10 cellular contexts compared by ENCODE assay signal in the genomic region with DNA sequence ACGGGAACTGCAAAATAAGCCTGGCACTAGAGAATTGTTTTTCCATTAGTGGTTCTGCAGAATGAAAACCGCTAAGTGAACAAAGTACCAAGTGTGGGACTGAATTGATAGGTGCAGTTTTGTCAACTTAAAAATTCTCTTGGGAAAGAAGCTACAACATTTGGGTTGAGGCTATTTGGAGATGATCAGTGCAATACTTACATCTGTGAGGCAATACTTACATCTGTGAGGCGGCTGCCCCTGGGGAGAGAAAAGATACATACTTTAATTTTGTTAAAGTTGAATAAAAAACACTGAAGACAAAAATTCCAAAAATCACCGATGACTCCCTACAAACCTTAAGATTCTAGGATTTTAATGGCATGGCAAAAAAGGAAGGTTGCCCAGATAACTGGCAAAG. TPM values are rescaled to one million over a fixed set of nuclear protein-coding genes. Genes with fewer than 3 reads are reported as not detected.
A peak's percentile ranks its signal among the peaks of the same experiment; 100 is the strongest.
DNase-seq lines count a peak whose midpoint lies in the region; ATAC-seq and TF ChIP-seq lines count a peak whose summit lies in the region.
"Had no signal": no experiment of that assay in that cellular context is flagged by ENCODE, and none has a peak within 500 bp of the region (broad histone marks: within the 10 kb centered on the region; RNA-seq: fewer than 3 reads in every experiment).

No MANE protein-coding gene starts in this region.

- H2BK12ac ChIP-seq in neuronal stem cell (ENCODE audit: low read length): no peak overlapping the region

- CTCF ChIA-PET in CD4-positive, alpha-beta T cell (lab: Charles Lee): interaction anchor here (1.1 kb wide), 1 partner anchor 40 kb away, joined by 3 read pairs; no protein-coding TSS in a partner anchor

- peaks cover 4% of the 10 kb centered on the region for H3K79me1 ChIP-seq in neuronal stem cell (ENCODE audit: low read depth, low read length)

- H3K14ac ChIP-seq in neuronal stem cell (ENCODE audit: low read length): no peak overlapping the region

- no peaks in the 10 kb centered on the region for H3K36me3 ChIP-seq in endocrine pancreas (ENCODE audit: control insufficient read depth, insufficient read depth, low read length)
- H3K36me3 ChIP-seq in osteoblast (ENCODE audit: insufficient read depth, low read length): peaks cover 6% of the 10 kb centered on the region
- peaks cover 10% of the 10 kb centered on the region in 2 donors for H3K36me3 ChIP-seq in neuronal stem cell (replicated peaks in 1 of 2; ENCODE audit: control insufficient read depth in 2 of 2, insufficient read depth in 2 of 2, low read length in 2 of 2)

- POLR2A ChIA-PET in CD4-positive, alpha-beta T cell (lab: Charles Lee): interaction anchor here (0.9 to 2.9 kb wide), 2 partner anchors 259 to 325 kb away, joined by 3 to 6 read pairs; partner anchors contain the start of gene TRAPPC10

- no peaks in the 10 kb centered on the region for H3K27me3 ChIP-seq in CD4-positive, alpha-beta T cell (ENCODE audit: control insufficient read depth, insufficient read depth, low read length)
- H3K27me3 ChIP-seq in endocrine pancreas (ENCODE audit: control insufficient read depth, insufficient read depth, low read length) (no peaks in the 10 kb centered on the region), osteoblast (ENCODE audit: insufficient read depth, low read length) (no peaks in the 10 kb centered on the region), neuronal stem cell (ENCODE audit: control insufficient read depth in 3 of 3, insufficient read depth in 3 of 3, low read depth in 1 of 3, low read length in 3 of 3) (peaks cover 0 to 2% (median 0%) of the 10 kb centered on the region in 3 experiments)

- no peaks in the 10 kb centered on the region for H3K9me3 Mint-ChIP-seq in CD4-positive, alpha-beta T cell

- no peak overlapping the region for H2BK120ac ChIP-seq in neuronal stem cell (ENCODE audit: low read depth, low read length)

- no peak overlapping the region for H2BK15ac ChIP-seq in neuronal stem cell (ENCODE audit: low read length)

- no peaks in the 10 kb centered on the region for H3K79me2 ChIP-seq in osteoblast (ENCODE audit: insufficient read depth, low read length)

- H3K4ac ChIP-seq in neuronal stem cell (ENCODE audit: low read length): no peak overlapping the region

- H4K91ac ChIP-seq in neuronal stem cell (ENCODE audit: low read depth, low read length, poor library complexity): no peak overlapping the region

- H3K9ac ChIP-seq in endocrine pancreas (ENCODE audit: control insufficient read depth, insufficient read depth, low read length) (peak overlapping the region; percentile 71), neuronal stem cell (ENCODE audit: low read depth, low read length, poor library complexity) (no peak overlapping the region)

- intact Hi-C loops in CD4-positive, alpha-beta T cell (cut with DNase I, micrococcal nuclease): loop anchor here in 1 of 2 experiments (2.0 to 10.0 kb wide), 6 partner anchors 37 to 1463 kb away; partner anchors contain the start of genes PFKL, PTTG1IP, SUMO3 and WDR4
- intact Hi-C loops in left colon (cut with DNase I, micrococcal nuclease): no loop called here

- H3K27me3 Mint-ChIP-seq in CD4-positive, alpha-beta T cell: no peaks in the 10 kb centered on the region

- peaks cover 3% of the 10 kb centered on the region for H4K20me1 ChIP-seq in osteoblast (ENCODE audit: insufficient read depth, low read length)

- H3K36me3 Mint-ChIP-seq in CD4-positive, alpha-beta T cell (ENCODE audit: low read depth): peaks cover 32% of the 10 kb centered on the region

- no peak for DNase-seq in CD4-positive, alpha-beta T cell
- peak; percentile 34 for DNase-seq in NB4 (ENCODE audit: low read depth)
- peak; percentile 74 for DNase-seq in osteoblast (ENCODE audit: insufficient read length, low spot score, missing footprints)
- DNase-seq in HT-29 (ENCODE audit: low spot score): no peak
- no peak for DNase-seq in neuronal stem cell (ENCODE audit: low spot score)
- no peak for DNase-seq in CD1c-positive myeloid dendritic cell (ENCODE audit: extremely low spot score)
- no peak for DNase-seq in left colon
- DNase-seq: NCI-H2171 had no signal

- H3K4me1 Mint-ChIP-seq in CD4-positive, alpha-beta T cell (ENCODE audit: low read depth): peaks cover 25% of the 10 kb centered on the region

- no peak overlapping the region for H4K8ac ChIP-seq in neuronal stem cell (ENCODE audit: low read depth, low read length)

- H3K4me3 Mint-ChIP-seq in CD4-positive, alpha-beta T cell: peak overlapping the region; percentile 91

- WGBS in neuronal stem cell (ENCODE audit: extremely low coverage in 2 of 2, insufficient read length in 2 of 2, insufficient replicate concordance in 1 of 2), 2 donors: no CpG with 5 or more reads among the region's 4 CpGs

- no peaks in the 10 kb centered on the region for H3K9me3 ChIP-seq in CD4-positive, alpha-beta T cell (ENCODE audit: control insufficient read depth, low read length)
- no peaks in the 10 kb centered on the region for H3K9me3 ChIP-seq in endocrine pancreas (ENCODE audit: control insufficient read depth, low read length)
- H3K9me3 ChIP-seq in osteoblast (ENCODE audit: low read depth, low read length): no peaks in the 10 kb centered on the region
- no peaks in the 10 kb centered on the region for H3K9me3 ChIP-seq in neuronal stem cell (replicated peaks in 1 of 2; ENCODE audit: control insufficient read depth in 2 of 2, insufficient read depth in 1 of 2, low read depth in 1 of 2, low read length in 2 of 2)

- TF ChIP-seq CTCF in CD4-positive, alpha-beta T cell (IDR thresholded peaks at IDR 0.05): no peak
- TF ChIP-seq CTCF in NB4 (IDR thresholded peaks at IDR 0.05; ENCODE audit: low read depth, low read length) (no peak), osteoblast (IDR thresholded peaks at IDR 0.05; ENCODE audit: extremely low read depth, low read depth, low read length) (no peak)

- no peak overlapping the region for H3K4me3 ChIP-seq in NB4 (ENCODE audit: low read depth, low read length)
- no peak overlapping the region for H3K4me3 ChIP-seq in endocrine pancreas (ENCODE audit: control insufficient read depth, insufficient read depth, low read length)
- H3K4me3 ChIP-seq in osteoblast (ENCODE audit: insufficient read depth, low read length): no peak overlapping the region
- no peak overlapping the region for H3K4me3 ChIP-seq in neuronal stem cell (ENCODE audit: low read length in 2 of 2)

- H3K27ac Mint-ChIP-seq in CD4-positive, alpha-beta T cell: peak overlapping the region; percentile 93

- no peak overlapping the region for H3K27ac ChIP-seq in CD4-positive, alpha-beta T cell (ENCODE audit: low read depth, low read length)
- H3K27ac ChIP-seq in osteoblast (ENCODE audit: low read depth, low read length): no peak overlapping the region
- H3K27ac ChIP-seq in neuronal stem cell (replicated peaks; ENCODE audit: low read length): no peak overlapping the region

- no peak overlapping the region for H2AK5ac ChIP-seq in neuronal stem cell (ENCODE audit: low read depth, low read length)

- no peak overlapping the region for H3K4me2 ChIP-seq in osteoblast (ENCODE audit: insufficient read depth, low read length)
- no peak overlapping the region for H3K4me2 ChIP-seq in neuronal stem cell (ENCODE audit: insufficient read depth, low read length, poor library complexity, severe bottlenecking)

- H3K23ac ChIP-seq in neuronal stem cell (ENCODE audit: low read depth, low read length, poor library complexity): no peak overlapping the region

- no peak overlapping the region for H2AFZ ChIP-seq in osteoblast (ENCODE audit: low read length)
- H2AFZ ChIP-seq in neuronal stem cell (ENCODE audit: low read length): no peak overlapping the region

- no peak for TF ChIP-seq POLR2A in NB4 (IDR thresholded peaks at IDR 0.05; ENCODE audit: extremely low read depth, insufficient read length)

- no peak overlapping the region for H2BK5ac ChIP-seq in neuronal stem cell (ENCODE audit: low read length)

- no peak for ATAC-seq in CD4-positive, alpha-beta T cell (ENCODE audit: poor library complexity)
- no peak for ATAC-seq in left colon

- H3K4me1 ChIP-seq in endocrine pancreas (ENCODE audit: control insufficient read depth, insufficient read depth, low read length) (no peaks in the 10 kb centered on the region), osteoblast (ENCODE audit: insufficient read depth, low read length) (peaks cover 13% of the 10 kb centered on the region), neuronal stem cell (ENCODE audit: control insufficient read depth in 2 of 2, insufficient read depth in 1 of 2, low read depth in 1 of 2, low read length in 2 of 2) (peaks cover 5 to 7% of the 10 kb centered on the region in 2 donors)

- H3K18ac ChIP-seq in neuronal stem cell (ENCODE audit: low read length): no peak overlapping the region

RNA-seq across cellular contexts. Expression of gene CFAP410, which starts 1.8 kb away (rescaled TPM):
- 10 to 100 TPM; 50.1 to 51.6 TPM for total RNA-seq in CD4-positive, alpha-beta T cell
- total RNA-seq in osteoblast (14.5 and 15.0 TPM in 2 replicates), left colon (10 to 100 TPM; 21.4 to 24.7 TPM)
- 21.7 and 21.8 TPM in 2 replicates for total RNA-seq in HT-29 (2014; rRNA removed; shearing (Covaris generic))
- 13.0 TPM for polyA plus RNA-seq in neuronal stem cell (2013, experiment 1 of 2)
- polyA plus RNA-seq in neuronal stem cell (2013, experiment 2 of 2): 12.0 TPM

RNA-seq across cellular contexts. Expression of gene TRPM2, which starts 16.0 kb away (rescaled TPM):
- total RNA-seq in CD4-positive, alpha-beta T cell: 1 to 10 TPM; 1.9 to 2.9 TPM
- total RNA-seq in osteoblast (under 0.01 and 0.36 TPM in 2 replicates), left colon (1 to 10 TPM; 3.3 to 5.4 TPM)
- 0.60 TPM in 1 of 2 replicates, not detected in the other for total RNA-seq in HT-29 (2014; rRNA removed; shearing (Covaris generic))
- polyA plus RNA-seq in neuronal stem cell (2013, experiment 1 of 2): 0.03 TPM
- polyA plus RNA-seq in neuronal stem cell (2013, experiment 2 of 2): 0.03 TPM
- total RNA-seq: LHCN-M2 had no signal

RNA-seq across cellular contexts. Expression of gene PFKL, which starts 37.6 kb away (rescaled TPM):
- total RNA-seq in CD4-positive, alpha-beta T cell: 100 to 1,000 TPM; 115 to 117 TPM
- total RNA-seq in osteoblast: 93.1 and 114 TPM in 2 replicates
- 142 and 154 TPM in 2 replicates for total RNA-seq in HT-29 (2014; rRNA removed; shearing (Covaris generic))
- polyA plus RNA-seq in neuronal stem cell (2013, experiment 1 of 2): 37.4 TPM
- 35.9 TPM for polyA plus RNA-seq in neuronal stem cell (2013, experiment 2 of 2)
- 100 to 1,000 TPM; 239 to 245 TPM for total RNA-seq in left colon

RNA-seq across cellular contexts. Expression of gene AIRE, which starts 51.8 kb away (rescaled TPM):
- total RNA-seq in CD4-positive, alpha-beta T cell: under 1 TPM; 0.11 to 0.16 TPM
- total RNA-seq in osteoblast (not detected in 2 replicates), left colon (under 1 TPM; 0.18 to 0.20 TPM)
- not detected in 2 replicates for total RNA-seq in HT-29 (2014; rRNA removed; shearing (Covaris generic))
- polyA plus RNA-seq in neuronal stem cell (2013, experiment 1 of 2): not detected
- polyA plus RNA-seq in neuronal stem cell (2013, experiment 2 of 2): not detected
- total RNA-seq: LHCN-M2 had no signal

Comparison
In these comparisons a context has a peak if more than half of its experiments do, and no peak if none do; other contexts are left out.
1. DNase-seq: peak in NB4 (single experiment) and osteoblast (single experiment); none in CD4-positive, alpha-beta T cell (0 of 10), HT-29 (single experiment), neuronal stem cell (single experiment), CD1c-positive myeloid dendritic cell (single experiment) and left colon (0 of 2).